ENCODE assay signal across 26 cellular contexts in the genomic region with DNA sequence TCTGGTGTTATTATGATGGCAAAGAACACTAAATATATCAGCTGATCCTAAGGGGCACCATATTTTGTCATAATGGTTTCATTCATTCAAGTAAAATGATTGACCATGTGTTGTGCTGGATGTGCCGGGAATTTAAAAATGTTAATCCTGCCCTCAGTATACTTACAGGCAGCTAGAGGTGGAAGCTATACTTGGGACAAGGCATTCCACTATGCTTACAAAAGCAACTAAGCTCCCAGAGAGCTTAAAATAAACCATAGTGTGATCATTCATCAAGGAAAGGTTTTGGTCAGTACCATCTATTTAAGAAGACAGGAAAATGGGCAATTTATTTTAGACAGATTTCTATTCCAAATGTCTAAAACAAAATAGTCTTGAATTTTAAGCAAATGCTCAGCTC.
"Had no signal": no experiment of that assay in that cellular context is flagged by ENCODE, and none has a peak within 500 bp of the region (broad histone marks: within the 10 kb centered on the region; RNA-seq: fewer than 3 reads in every experiment).

No MANE protein-coding gene starts in this region.

- H3K27ac ChIP-seq: adrenal gland, body of pancreas, colonic mucosa, epithelial cell of prostate, esophagus squamous epithelium had no signal

- ATAC-seq: activated naive CD8-positive, alpha-beta T cell treated with anti-CD3 and anti-CD28 coated beads, Interleukin-2, amount 50 U/mL, for 24 hours; activated T-cell treated with anti-CD3 and anti-CD28 coated beads, Interleukin-2, amount 50 U/mL, for 4 hours; body of pancreas had no signal

- H3K9me3 ChIP-seq: adrenal gland, body of pancreas, colonic mucosa, esophagus squamous epithelium had no signal

- H3K4me3 Mint-ChIP-seq: activated CD4-positive, alpha-beta memory T cell treated with anti-CD3 and anti-CD28 coated beads, Interleukin-2, amount 10 ng/mL, durations not matched to agents 7 days and 5 days; activated CD4-positive, alpha-beta T cell treated with anti-CD3 and anti-CD28 coated beads, Interleukin-2, amount 10 ng/mL, durations not matched to agents 7 days and 5 days; activated naive CD4-positive, alpha-beta T cell treated with anti-CD3 and anti-CD28 coated beads for 36 hours; activated naive CD4-positive, alpha-beta T cell treated with anti-CD3 and anti-CD28 coated beads, Interleukin-2, amount 50 U/mL, for 24 hours; activated naive CD8-positive, alpha-beta T cell treated with anti-CD3 and anti-CD28 coated beads for 36 hours; activated naive CD8-positive, alpha-beta T cell treated with anti-CD3 and anti-CD28 coated beads, Interleukin-2, amount 50 U/mL, for 24 hours; activated T-cell treated with anti-CD3 and anti-CD28 coated beads, Interleukin-2, amount 50 U/mL, for 4 hours had no signal

- H3K4me1 ChIP-seq: colonic mucosa had no signal

- H3K27ac Mint-ChIP-seq: activated CD4-positive, alpha-beta memory T cell treated with anti-CD3 and anti-CD28 coated beads, Interleukin-2, amount 10 ng/mL, durations not matched to agents 7 days and 5 days; activated CD4-positive, alpha-beta T cell treated with anti-CD3 and anti-CD28 coated beads, Interleukin-2, amount 10 ng/mL, durations not matched to agents 7 days and 5 days; activated naive CD4-positive, alpha-beta T cell treated with anti-CD3 and anti-CD28 coated beads for 36 hours; activated naive CD4-positive, alpha-beta T cell treated with anti-CD3 and anti-CD28 coated beads, Interleukin-2, amount 50 U/mL, for 24 hours; activated naive CD8-positive, alpha-beta T cell treated with anti-CD3 and anti-CD28 coated beads for 36 hours; activated naive CD8-positive, alpha-beta T cell treated with anti-CD3 and anti-CD28 coated beads, Interleukin-2, amount 50 U/mL, for 24 hours; activated T-helper 2 cell treated with anti-CD3 and anti-CD28 coated beads, Interferon-gamma antibody, Interleukin-2, Interleukin-4, amounts not matched to agents 10 μg/mL and 5 μg/mL and 100 μg/mL, durations not matched to agents 14 hours and 24 hours and 36 hours had no signal

- H3K4me1 Mint-ChIP-seq: activated CD4-positive, alpha-beta memory T cell treated with anti-CD3 and anti-CD28 coated beads, Interleukin-2, amount 10 ng/mL, durations not matched to agents 7 days and 5 days; activated CD4-positive, alpha-beta T cell treated with anti-CD3 and anti-CD28 coated beads, Interleukin-2, amount 10 ng/mL, durations not matched to agents 7 days and 5 days had no signal

- H3K27me3 Mint-ChIP-seq: activated CD4-positive, alpha-beta memory T cell treated with anti-CD3 and anti-CD28 coated beads, Interleukin-2, amount 10 ng/mL, durations not matched to agents 7 days and 5 days; activated CD4-positive, alpha-beta T cell treated with anti-CD3 and anti-CD28 coated beads, Interleukin-2, amount 10 ng/mL, durations not matched to agents 7 days and 5 days; activated naive CD4-positive, alpha-beta T cell treated with anti-CD3 and anti-CD28 coated beads, Interleukin-2, amount 50 U/mL, for 24 hours; activated naive CD8-positive, alpha-beta T cell treated with anti-CD3 and anti-CD28 coated beads for 36 hours; activated naive CD8-positive, alpha-beta T cell treated with anti-CD3 and anti-CD28 coated beads, Interleukin-2, amount 50 U/mL, for 24 hours had no signal

- DNase-seq: activated CD4-positive, alpha-beta memory T cell treated with anti-CD3 and anti-CD28 coated beads, Interleukin-2, amount 10 ng/mL, durations not matched to agents 7 days and 5 days; activated CD4-positive, alpha-beta T cell treated with anti-CD3 and anti-CD28 coated beads for 1 hour; activated CD4-positive, alpha-beta T cell treated with anti-CD3 and anti-CD28 coated beads for 4 hours; activated CD4-positive, alpha-beta T cell treated with anti-CD3 and anti-CD28 coated beads, Interleukin-2, amount 10 ng/mL, durations not matched to agents 7 days and 5 days; activated CD4-positive, alpha-beta T cell treated with anti-CD3 and anti-CD28 coated beads, Interleukin-2, amount 50 U/mL, for 4 hours; activated CD4-positive, CD25-positive, alpha-beta regulatory T cell; activated CD8-positive, alpha-beta memory T cell treated with anti-CD3 and anti-CD28 coated beads, Interleukin-2, amount 50 U/mL, for 48 hours; activated effector memory CD4-positive, alpha-beta T cell treated with anti-CD3 and anti-CD28 coated beads, Interleukin-2, amount 50 U/mL, for 16 hours; activated naive CD4-positive, alpha-beta T cell treated with anti-CD3 and anti-CD28 coated beads for 36 hours; activated naive CD8-positive, alpha-beta T cell treated with anti-CD3 and anti-CD28 coated beads for 36 hours; activated naive CD8-positive, alpha-beta T cell treated with anti-CD3 and anti-CD28 coated beads, Interleukin-2, amount 50 U/mL, for 24 hours; activated T-cell treated with anti-CD3 and anti-CD28 coated beads for 4 hours; activated T-cell treated with anti-CD3 and anti-CD28 coated beads, Interleukin-2, amount 50 U/mL, for 4 hours; adrenal gland; amygdala; aorta; body of pancreas; central memory CD4-positive, alpha-beta T cell; cerebellar nuclear complex; colonic mucosa; effector CD8-positive, alpha-beta T cell; esophagus squamous epithelium; T-helper 2 cell had no signal

- H3K9me3 Mint-ChIP-seq: activated CD4-positive, alpha-beta T cell treated with anti-CD3 and anti-CD28 coated beads, Interleukin-2, amount 10 ng/mL, durations not matched to agents 7 days and 5 days; activated naive CD8-positive, alpha-beta T cell treated with anti-CD3 and anti-CD28 coated beads for 36 hours; activated naive CD8-positive, alpha-beta T cell treated with anti-CD3 and anti-CD28 coated beads, Interleukin-2, amount 50 U/mL, for 24 hours; activated T-cell treated with anti-CD3 and anti-CD28 coated beads, Interleukin-2, amount 50 U/mL, for 4 hours; activated T-helper 2 cell treated with anti-CD3 and anti-CD28 coated beads, Interferon-gamma antibody, Interleukin-2, Interleukin-4, amounts not matched to agents 10 μg/mL and 5 μg/mL and 100 μg/mL, durations not matched to agents 14 hours and 24 hours and 36 hours had no signal

- H3K36me3 ChIP-seq: adrenal gland, colonic mucosa, esophagus squamous epithelium had no signal

- H3K27me3 ChIP-seq: adrenal gland, body of pancreas, colonic mucosa, esophagus squamous epithelium had no signal

- H3K4me3 ChIP-seq: adrenal gland, body of pancreas, colonic mucosa, esophagus squamous epithelium had no signal
